16 cellular contexts compared by ENCODE assay signal in genomic region chr4:85913925-85914694, GRCh38.
DNase-seq lines count a peak whose midpoint lies in the region; ATAC-seq, FAIRE-seq and TF ChIP-seq lines count a peak whose summit lies in the region.
"Had no signal": no experiment of that assay in that cellular context is flagged by ENCODE, and none has a peak within 500 bp of the region (broad histone marks: within the 10 kb centered on the region; RNA-seq: fewer than 3 reads in every experiment).

No MANE protein-coding gene starts in this region.

- DNase-seq in HT-29 (ENCODE audit: low spot score) (peak; percentile 5), colonic mucosa (no peak), mucosa of descending colon (no peak), small intestine (peak; percentile 77), NCI-H1048 (lab: John Stamatoyannopoulos, UW) (no peak), dorsolateral prefrontal cortex (no peak)
- no peak for DNase-seq in stimulated activated naive B cell treated with anti-CD40 and anti-IgM and Interleukin-4, amounts not matched to agents 10 μg/mL and 1 μg/mL and 100 μg/mL, for 72 hours
- DNase-seq: 8988T; CD4-positive, alpha-beta memory T cell; DMS79 treated with DMSO at 0.1 percent for 48 hours; GF-D8 had no signal

- H3K36me3 Mint-ChIP-seq in stimulated activated naive B cell treated with anti-CD40 and anti-IgM and Interleukin-4, amounts not matched to agents 10 μg/mL and 1 μg/mL and 100 μg/mL, for 72 hours, result peaks cover 3 to 15% of the 10 kb centered on the region in 2 donors
- H3K36me3 Mint-ChIP-seq: CD4-positive, alpha-beta memory T cell had no signal

- no peaks in the 10 kb centered on the region for H3K27me3 ChIP-seq in colonic mucosa
- no peaks in the 10 kb centered on the region for H3K27me3 ChIP-seq in small intestine (ENCODE audit: control insufficient read depth in 2 of 2, insufficient read depth in 2 of 2, low read length in 2 of 2)
- H3K27me3 ChIP-seq in dorsolateral prefrontal cortex, result no peaks in the 10 kb centered on the region
- H3K27me3 ChIP-seq: BLaER1 had no signal

- no peak overlapping the region for H3K27ac Mint-ChIP-seq in stimulated activated naive B cell treated with anti-CD40 and anti-IgM and Interleukin-4, amounts not matched to agents 10 μg/mL and 1 μg/mL and 100 μg/mL, for 72 hours
- H3K27ac Mint-ChIP-seq: CD14-positive monocyte; CD4-positive, alpha-beta memory T cell had no signal

- TF ChIP-seq CTCF in colonic mucosa (IDR thresholded peaks at IDR 0.05) (no peak), mucosa of descending colon (IDR thresholded peaks at IDR 0.05) (no peak), dorsolateral prefrontal cortex (IDR thresholded peaks at IDR 0.05 in 54 of 56, conservative IDR thresholded peaks at IDR 0.05 in 2 of 56; ENCODE audit: low read depth in 1 of 56, partially characterized antibody in 56 of 56) (no peak)

- no peak overlapping the region for H3K9ac ChIP-seq in colonic mucosa (ENCODE audit: low read depth in 2 of 2, low read length in 2 of 2)
- H3K9ac ChIP-seq: BLaER1 had no signal

- ATAC-seq in mucosa of descending colon (peak; percentile 92), HG03520 (IDR thresholded peaks at IDR 0.05; ENCODE audit: unreplicated experiment) (no peak)
- no peak for ATAC-seq in stimulated activated naive B cell treated with anti-CD40 and anti-IgM and Interleukin-4, amounts not matched to agents 10 μg/mL and 1 μg/mL and 100 μg/mL, for 72 hours (replicated peaks)

- H3K4me1 Mint-ChIP-seq in stimulated activated naive B cell treated with anti-CD40 and anti-IgM and Interleukin-4, amounts not matched to agents 10 μg/mL and 1 μg/mL and 100 μg/mL, for 72 hours, result peaks cover 0 to 5% of the 10 kb centered on the region in 2 donors
- H3K4me1 Mint-ChIP-seq: CD14-positive monocyte; CD4-positive, alpha-beta memory T cell had no signal

- intact Hi-C loops in colonic mucosa (cut with DNase I) (no loop called here), mucosa of descending colon (cut with DNase I, micrococcal nuclease) (no loop called here), dorsolateral prefrontal cortex (cut with DNase I) (no loop called here)

- H3K4me3 Mint-ChIP-seq in stimulated activated naive B cell treated with anti-CD40 and anti-IgM and Interleukin-4, amounts not matched to agents 10 μg/mL and 1 μg/mL and 100 μg/mL, for 72 hours, result no peak overlapping the region
- H3K4me3 Mint-ChIP-seq: CD14-positive monocyte; CD4-positive, alpha-beta memory T cell had no signal

- WGBS in small intestine, 3 donors, result 15 to 68% (median 44%) methylated on average over 5 of the region's 5 CpGs

- no peaks in the 10 kb centered on the region for H3K36me3 ChIP-seq in colonic mucosa
- no peaks in the 10 kb centered on the region for H3K36me3 ChIP-seq in mucosa of descending colon (ENCODE audit: low read depth)
- no peaks in the 10 kb centered on the region for H3K36me3 ChIP-seq in small intestine (ENCODE audit: control insufficient read depth in 2 of 2, insufficient read depth in 2 of 2, low read length in 2 of 2)
- H3K36me3 ChIP-seq: BLaER1, HAP-1 had no signal

- H3K27me3 Mint-ChIP-seq in stimulated activated naive B cell treated with anti-CD40 and anti-IgM and Interleukin-4, amounts not matched to agents 10 μg/mL and 1 μg/mL and 100 μg/mL, for 72 hours, result no peaks in the 10 kb centered on the region
- H3K27me3 Mint-ChIP-seq: CD4-positive, alpha-beta memory T cell had no signal

- peak overlapping the region; percentile 18 for H3K27ac ChIP-seq in colonic mucosa
- no peak overlapping the region for H3K27ac ChIP-seq in small intestine (ENCODE audit: low read depth in 1 of 2, low read length in 1 of 2)
- H3K27ac ChIP-seq in dorsolateral prefrontal cortex, result no peak overlapping the region
- H3K27ac ChIP-seq: BLaER1 had no signal

- no peaks in the 10 kb centered on the region for H3K4me1 ChIP-seq in colonic mucosa
- peaks cover 9% of the 10 kb centered on the region for H3K4me1 ChIP-seq in mucosa of descending colon (ENCODE audit: low read depth)
- H3K4me1 ChIP-seq in small intestine (ENCODE audit: control insufficient read depth in 2 of 2, insufficient read depth in 1 of 2, low read depth in 1 of 2, low read length in 1 of 2), result no peaks in the 10 kb centered on the region
- H3K4me1 ChIP-seq: BLaER1, HAP-1 had no signal

- no peak overlapping the region for H3K4me3 ChIP-seq in colonic mucosa
- no peak overlapping the region for H3K4me3 ChIP-seq in mucosa of descending colon
- no peak overlapping the region for H3K4me3 ChIP-seq in small intestine (ENCODE audit: low read depth in 1 of 2, low read length in 2 of 2)
- no peak overlapping the region for H3K4me3 ChIP-seq in dorsolateral prefrontal cortex
- H3K4me3 ChIP-seq: BLaER1, HAP-1 had no signal

- H3K9me3 ChIP-seq in colonic mucosa (no peaks in the 10 kb centered on the region), mucosa of descending colon (no peaks in the 10 kb centered on the region), small intestine (ENCODE audit: control insufficient read depth, low read depth) (no peaks in the 10 kb centered on the region)
- H3K9me3 ChIP-seq: BLaER1, HAP-1 had no signal

- peak; percentile 81 for FAIRE-seq in small intestine (lab: Jason Lieb, UNC)
- FAIRE-seq: H1 had no signal

- peaks cover 2 to 4% of the 10 kb centered on the region in 2 donors for H3K9me3 Mint-ChIP-seq in stimulated activated naive B cell treated with anti-CD40 and anti-IgM and Interleukin-4, amounts not matched to agents 10 μg/mL and 1 μg/mL and 100 μg/mL, for 72 hours

Comparison
In these comparisons a context has a peak if more than half of its experiments do, and no peak if none do; other contexts are left out.
1. DNase-seq: peak in HT-29 (single experiment) and small intestine (single experiment); none in colonic mucosa (single experiment), mucosa of descending colon (0 of 3), stimulated activated naive B cell treated with anti-CD40 and anti-IgM and Interleukin-4, amounts not matched to agents 10 μg/mL and 1 μg/mL and 100 μg/mL, for 72 hours (single experiment), NCI-H1048 (single experiment) and dorsolateral prefrontal cortex (0 of 10).